9 cellular contexts compared by ENCODE assay signal in genomic region chr3:77038928-77039605, GRCh38. TPM values are rescaled to one million over a fixed set of nuclear protein-coding genes. Genes with fewer than 3 reads are reported as not detected.
DNase-seq lines count a peak whose midpoint lies in the region; ATAC-seq, FAIRE-seq and TF ChIP-seq lines count a peak whose summit lies in the region.
"Had no signal": no experiment of that assay in that cellular context is flagged by ENCODE, and none has a peak within 500 bp of the region (broad histone marks: within the 10 kb centered on the region; RNA-seq: fewer than 3 reads in every experiment).

No MANE protein-coding gene starts in this region.

- CTCF ChIA-PET in endothelial cell of umbilical vein (lab: Charles Lee): interaction anchor here (0.8 to 6.5 kb wide), 14 partner anchors 9 to 1994 kb away, joined by 3 to 132 read pairs (median 6); no protein-coding TSS in a partner anchor

- no TSS peak for BruUV-seq in endothelial cell of umbilical vein (replicated peaks; lab: Mats Ljungman, UMichigan)

- peak overlapping the region; percentile 73 for H3K4me2 ChIP-seq in endothelial cell of umbilical vein (ENCODE audit: insufficient read depth, low read length)

- no peaks in the 10 kb centered on the region for H3K9me1 ChIP-seq in endothelial cell of umbilical vein (replicated peaks; ENCODE audit: control insufficient read depth, extremely low read depth, insufficient read depth, low read length)

- H3K79me2 ChIP-seq in endothelial cell of umbilical vein (ENCODE audit: control insufficient read depth, insufficient read depth, low read length): no peaks in the 10 kb centered on the region

- dilution Hi-C loops in endothelial cell of umbilical vein (cut with MboI; ENCODE audit: extremely low pct_ligation_motif_present, low sequenced_read_pairs): no loop called here

- H4K20me1 ChIP-seq in endothelial cell of umbilical vein (replicated peaks; ENCODE audit: control insufficient read depth, extremely low read depth, insufficient read depth, low read length): no peaks in the 10 kb centered on the region

- intact Hi-C loops in endothelial cell of umbilical vein (cut with micrococcal nuclease): loop anchor here (1.0 to 5.0 kb wide), 5 partner anchors 216 to 1978 kb away; no protein-coding TSS in a partner anchor

- no peak for TF ChIP-seq POLR2A in endothelial cell of umbilical vein (IDR thresholded peaks at IDR 0.05; ENCODE audit: low read depth, low read length)

- H3K9me3 ChIP-seq in endothelial cell of umbilical vein (replicated peaks; ENCODE audit: control insufficient read depth, insufficient read depth, low read length): no peaks in the 10 kb centered on the region
- H3K9me3 ChIP-seq in muscle layer of colon (ENCODE audit: low read length): no peaks in the 10 kb centered on the region

- H3K36me3 ChIP-seq in endothelial cell of umbilical vein (ENCODE audit: control insufficient read depth in 2 of 2, extremely low read depth in 1 of 2, insufficient read depth in 2 of 2, low read length in 2 of 2) (no peaks in the 10 kb centered on the region), muscle layer of colon (ENCODE audit: insufficient read depth, low read length) (no peaks in the 10 kb centered on the region)

- peaks cover 11% of the 10 kb centered on the region for H3K4me1 ChIP-seq in endothelial cell of umbilical vein (ENCODE audit: control insufficient read depth, extremely low read depth, insufficient read depth, low read length)
- peaks cover 4% of the 10 kb centered on the region for H3K4me1 ChIP-seq in muscle layer of colon (ENCODE audit: insufficient read depth, low read length)

- POLR2A ChIA-PET in endothelial cell of umbilical vein (lab: Charles Lee): no interaction called here

- H2AFZ ChIP-seq in endothelial cell of umbilical vein (ENCODE audit: low read depth, low read length): peak overlapping the region; percentile 54

- H3K27ac ChIP-seq in endothelial cell of umbilical vein (ENCODE audit: insufficient read depth, low read depth, low read length) (no peak overlapping the region), muscle layer of colon (ENCODE audit: low read depth, low read length) (no peak overlapping the region)

- no peak overlapping the region for H3K9ac ChIP-seq in endothelial cell of umbilical vein (replicated peaks; ENCODE audit: extremely low read depth, insufficient read depth, low read length)
- H3K9ac ChIP-seq in muscle layer of colon (ENCODE audit: low read length): no peak overlapping the region

- peak overlapping the region in 2 of 3 experiments; percentile 22 to 52 for H3K4me3 ChIP-seq in endothelial cell of umbilical vein (replicated peaks in 1 of 3; ENCODE audit: insufficient read depth in 1 of 3, low read depth in 1 of 3, low read length in 3 of 3)
- peak overlapping the region; percentile 29 to 69 for H3K4me3 ChIP-seq in muscle layer of colon (ENCODE audit: low read depth in 1 of 2, low read length in 2 of 2)
- H3K4me3 ChIP-seq: GM12878 had no signal

- no peak for FAIRE-seq in endothelial cell of umbilical vein (lab: Jason Lieb, UNC)
- FAIRE-seq: GM12878 had no signal

- no peak for ATAC-seq in GM18867 (IDR thresholded peaks at IDR 0.05; ENCODE audit: unreplicated experiment)
- no peak for ATAC-seq in GM18909 (IDR thresholded peaks at IDR 0.05; ENCODE audit: poor library complexity, unreplicated experiment)

- H3K27me3 ChIP-seq in endothelial cell of umbilical vein (ENCODE audit: control insufficient read depth in 2 of 2, insufficient read depth in 2 of 2, low read length in 2 of 2) (peaks cover 17 to 26% of the 10 kb centered on the region in 2 experiments), muscle layer of colon (ENCODE audit: control insufficient read depth in 1 of 2, insufficient read depth in 2 of 2, low read length in 2 of 2) (peaks cover 0 to 4% of the 10 kb centered on the region in 2 donors)

- TF ChIP-seq CTCF in endothelial cell of umbilical vein (IDR thresholded peaks at IDR 0.05; ENCODE audit: extremely low read depth in 1 of 2, insufficient read depth in 1 of 2, low read depth in 1 of 2, low read length in 2 of 2): no peak

- DNase-seq in COR-L47 (lab: John Stamatoyannopoulos, UW) (peak; percentile 39), NCI-H345 (lab: John Stamatoyannopoulos, UW) (peak; percentile 50), endothelial cell of umbilical vein (ENCODE audit: low read depth, low spot score) (no peak), SKM-1 treated with dmso at 0.1 percent for 144 hours (lab: John Stamatoyannopoulos, UW; ENCODE audit: unreplicated experiment) (no peak), NOMO-1 treated with dmso at 0.1 percent for 144 hours (lab: John Stamatoyannopoulos, UW; ENCODE audit: unreplicated experiment) (no peak)

TF ChIP-seq in endothelial cell of umbilical vein, 7 proteins besides CTCF, POLR2A, EP300 and RAD21:
- TF ChIP-seq MYC (IDR thresholded peaks at IDR 0.05; ENCODE audit: low read depth, low read length) (no peak), GATA2 (IDR thresholded peaks at IDR 0.05; ENCODE audit: insufficient read depth, insufficient read length, low read depth, low read length) (no peak), JUN (IDR thresholded peaks at IDR 0.05; ENCODE audit: borderline replicate concordance, insufficient read depth, insufficient read length, low read depth) (no peak), MAX (IDR thresholded peaks at IDR 0.05; ENCODE audit: insufficient read depth, insufficient read length) (no peak), EZH2 (IDR thresholded peaks at IDR 0.05; ENCODE audit: borderline replicate concordance, low read depth, low read length, severe bottlenecking) (peak; percentile 64), FOS (IDR thresholded peaks at IDR 0.05; ENCODE audit: borderline replicate concordance, insufficient read depth, low read length) (no peak), POLR2AphosphoS5 (IDR thresholded peaks at IDR 0.05; ENCODE audit: insufficient read depth, low read depth, low read length) (no peak)

RNA-seq across cellular contexts. Expression of gene ROBO2, which starts 0.8 kb away (rescaled TPM):
- total RNA-seq in endothelial cell of umbilical vein: 0.23 TPM in 1 of 2 replicates, not detected in the other
- 0.06 TPM in 1 of 2 replicates, not detected in the other for polyA plus RNA-seq in endothelial cell of umbilical vein
- polyA plus RNA-seq in endothelial cell of umbilical vein (2011; cell fraction: cytosol; rRNA removed): 0.01 and 0.03 TPM in 2 replicates
- polyA plus RNA-seq in endothelial cell of umbilical vein (2011; cell fraction: nucleus; rRNA removed): 0.03 TPM in 1 of 2 replicates, not detected in the other
- polyA plus RNA-seq in endothelial cell of umbilical vein (2012): 0.03 and 0.10 TPM in 2 replicates
- 0.36 TPM in 1 of 2 replicates, not detected in the other for polyA minus RNA-seq in endothelial cell of umbilical vein
- not detected for polyA minus RNA-seq in endothelial cell of umbilical vein (2011; cell fraction: cytosol; rRNA and poly(A)+ RNA removed)
- polyA minus RNA-seq in endothelial cell of umbilical vein (2011; cell fraction: nucleus; rRNA and poly(A)+ RNA removed): not detected in 2 replicates

Comparison
In these comparisons a context has a peak if more than half of its experiments do, and no peak if none do; other contexts are left out.
1. DNase-seq: peak in COR-L47 (single experiment) and NCI-H345 (single experiment); none in endothelial cell of umbilical vein (single experiment), SKM-1 treated with dmso at 0.1 percent for 144 hours (single experiment) and NOMO-1 treated with dmso at 0.1 percent for 144 hours (single experiment).